Comparison of ENCODE assay signal across 12 cellular contexts in the genomic region with DNA sequence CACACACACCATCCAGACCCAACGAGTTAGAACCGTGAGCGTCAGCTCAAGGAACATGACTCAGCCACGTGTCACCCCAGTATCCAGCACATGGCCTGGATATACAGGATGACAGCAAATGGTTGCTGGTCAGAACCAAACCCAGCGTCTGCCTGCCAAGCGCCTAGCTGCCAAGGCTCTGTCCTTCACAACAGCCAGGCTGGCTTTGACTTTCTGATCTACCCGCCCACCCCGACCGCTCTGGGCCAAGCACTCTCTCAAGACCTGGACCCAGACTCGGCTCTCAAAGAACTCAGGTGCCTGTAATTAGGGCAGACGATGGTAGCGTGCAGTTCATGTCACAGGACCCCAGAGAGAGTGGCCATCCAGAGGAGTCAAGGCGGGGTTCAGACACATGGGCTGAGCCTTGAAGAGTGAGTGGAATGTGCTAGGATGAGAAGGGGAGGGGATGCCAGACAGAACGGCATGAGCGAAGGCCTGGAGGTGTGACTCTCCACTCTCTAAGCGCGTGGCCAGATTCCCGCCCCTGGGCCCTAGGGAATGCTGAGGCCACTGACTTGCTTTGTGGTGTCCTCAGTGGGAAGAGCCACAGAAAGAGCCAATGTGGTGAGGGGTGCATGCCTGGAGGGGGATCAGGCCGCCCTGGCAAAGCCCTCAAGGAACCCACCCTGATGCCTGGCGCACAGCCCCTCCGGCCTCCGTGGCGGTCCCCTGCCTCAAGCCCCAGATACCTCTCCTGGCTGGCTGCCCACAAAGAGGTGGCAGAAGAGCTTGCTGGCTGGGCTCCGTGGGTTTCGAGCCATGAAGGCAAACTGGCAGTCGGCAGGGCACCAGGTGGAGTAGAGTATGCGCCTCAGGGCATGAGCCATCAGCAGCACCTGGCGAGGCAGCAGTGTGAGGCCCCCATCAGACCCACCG. TPM values are rescaled to one million over a fixed set of nuclear protein-coding genes. Genes with fewer than 3 reads are reported as not detected.
DNase-seq lines count a peak whose midpoint lies in the region; ATAC-seq, FAIRE-seq and TF ChIP-seq lines count a peak whose summit lies in the region.
"Had no signal": no experiment of that assay in that cellular context is flagged by ENCODE, and none has a peak within 500 bp of the region (broad histone marks: within the 10 kb centered on the region; RNA-seq: fewer than 3 reads in every experiment).

No MANE protein-coding gene starts in this region.

- peaks cover 14% of the 10 kb centered on the region for H3K27me3 Mint-ChIP-seq in astrocyte (ENCODE audit: low read depth, unreplicated experiment)

- H3K4me3 ChIP-seq in astrocyte (ENCODE audit: insufficient read depth, low read depth, low read length), result no peak overlapping the region

- in situ Hi-C loops in GM13976 (cut with MboI; ENCODE audit: low sequenced_read_pairs, unreplicated experiment), result no loop called here

- no peak overlapping the region for H3K27ac Mint-ChIP-seq in astrocyte (ENCODE audit: unreplicated experiment)
- H3K27ac Mint-ChIP-seq: mesothelial cell of epicardium had no signal

- no peak for ATAC-seq in left lobe of liver

- DNase-seq in COLO668 (lab: John Stamatoyannopoulos, UW; ENCODE audit: unreplicated experiment) (peak; percentile 97), LHCN-M2 (ENCODE audit: low read depth) (peak; percentile 83), astrocyte (ENCODE audit: low read depth) (peak; percentile 47), left lobe of liver (ENCODE audit: low spot score) (peak; percentile 45), KG1 (lab: John Stamatoyannopoulos, UW) (no peak), NCI-H1048 (lab: John Stamatoyannopoulos, UW) (no peak), GM13976 (ENCODE audit: low spot score) (no peak), NCI-H524 (lab: John Stamatoyannopoulos, UW) (no peak)
- DNase-seq: DND-41, trophoblast cell had no signal

- no peak overlapping the region for H3K27ac ChIP-seq in astrocyte (ENCODE audit: low read depth, low read length)

- H3K27me3 ChIP-seq in astrocyte (ENCODE audit: insufficient read depth, low read length), result peaks cover 3% of the 10 kb centered on the region

- no peak overlapping the region for H2AFZ ChIP-seq in astrocyte (ENCODE audit: low read depth, low read length)

- H3K4me1 ChIP-seq in astrocyte (ENCODE audit: insufficient read depth, low read length), result no peaks in the 10 kb centered on the region

- H3K9ac ChIP-seq in astrocyte (ENCODE audit: low read length), result no peak overlapping the region

- no peak for FAIRE-seq in astrocyte (lab: Jason Lieb, UNC)

- no peaks in the 10 kb centered on the region for H4K20me1 ChIP-seq in astrocyte (ENCODE audit: insufficient read depth, low read length)

- peaks cover 2% of the 10 kb centered on the region for H3K4me1 Mint-ChIP-seq in astrocyte (ENCODE audit: low read depth, unreplicated experiment)
- H3K4me1 Mint-ChIP-seq: mesothelial cell of epicardium had no signal

- no peaks in the 10 kb centered on the region for H3K9me3 Mint-ChIP-seq in astrocyte (ENCODE audit: unreplicated experiment)
- H3K9me3 Mint-ChIP-seq: mesothelial cell of epicardium had no signal

- TF ChIP-seq CTCF in astrocyte (IDR thresholded peaks at IDR 0.05; ENCODE audit: insufficient read depth, low read depth, low read length), result no peak
- TF ChIP-seq CTCF in GM13976 (IDR thresholded peaks at IDR 0.05; ENCODE audit: borderline replicate concordance, control extremely low read depth, extremely low read depth, insufficient read depth, missing control alignments), result no peak

- no peaks in the 10 kb centered on the region for H3K9me3 ChIP-seq in astrocyte (ENCODE audit: insufficient read depth, low read depth, low read length)

- peaks cover 2% of the 10 kb centered on the region for H3K36me3 Mint-ChIP-seq in astrocyte (ENCODE audit: low read depth, unreplicated experiment)
- H3K36me3 Mint-ChIP-seq: mesothelial cell of epicardium had no signal

- H3K4me2 ChIP-seq in astrocyte (ENCODE audit: low read length), result no peak overlapping the region

- H3K4me3 Mint-ChIP-seq in astrocyte (ENCODE audit: unreplicated experiment), result no peak overlapping the region
- H3K4me3 Mint-ChIP-seq: mesothelial cell of epicardium had no signal

- no peaks in the 10 kb centered on the region for H3K36me3 ChIP-seq in astrocyte (ENCODE audit: insufficient read depth, low read length)

- H3K79me2 ChIP-seq in astrocyte (ENCODE audit: insufficient read depth, low read length), result no peaks in the 10 kb centered on the region

RNA-seq across cellular contexts. Expression of a gene that starts 7.1 kb away (rescaled TPM):
- total RNA-seq in LHCN-M2 (2014; rRNA removed) (0.71 and 0.98 TPM in 2 replicates), astrocyte (4.0 and 5.9 TPM in 2 replicates), left lobe of liver (0.30 TPM)
- polyA plus RNA-seq in LHCN-M2 (2012), result 5.3 TPM

RNA-seq across cellular contexts. Expression of a gene that starts 7.6 kb away (rescaled TPM):
- total RNA-seq in LHCN-M2 (2014; rRNA removed) (0.13 and 0.75 TPM in 2 replicates), astrocyte (2.2 and 2.3 TPM in 2 replicates), left lobe of liver (1.5 TPM)
- 3.8 TPM for polyA plus RNA-seq in LHCN-M2 (2012)
- total RNA-seq: T-helper 2 cell treated with Interferon-gamma antibody and Interleukin-4, amounts not matched to agents 100 ng/mL and 5 ng/mL, for 36 hours had no signal

Comparison
In these comparisons a context has a peak if more than half of its experiments do, and no peak if none do; other contexts are left out.
1. DNase-seq: peak in COLO668 (single experiment), LHCN-M2 (single experiment), astrocyte (single experiment) and left lobe of liver (single experiment); none in KG1 (single experiment), NCI-H1048 (single experiment), GM13976 (single experiment) and NCI-H524 (0 of 2).